Comparison of ENCODE assay signal across 12 cellular contexts in the genomic region with DNA sequence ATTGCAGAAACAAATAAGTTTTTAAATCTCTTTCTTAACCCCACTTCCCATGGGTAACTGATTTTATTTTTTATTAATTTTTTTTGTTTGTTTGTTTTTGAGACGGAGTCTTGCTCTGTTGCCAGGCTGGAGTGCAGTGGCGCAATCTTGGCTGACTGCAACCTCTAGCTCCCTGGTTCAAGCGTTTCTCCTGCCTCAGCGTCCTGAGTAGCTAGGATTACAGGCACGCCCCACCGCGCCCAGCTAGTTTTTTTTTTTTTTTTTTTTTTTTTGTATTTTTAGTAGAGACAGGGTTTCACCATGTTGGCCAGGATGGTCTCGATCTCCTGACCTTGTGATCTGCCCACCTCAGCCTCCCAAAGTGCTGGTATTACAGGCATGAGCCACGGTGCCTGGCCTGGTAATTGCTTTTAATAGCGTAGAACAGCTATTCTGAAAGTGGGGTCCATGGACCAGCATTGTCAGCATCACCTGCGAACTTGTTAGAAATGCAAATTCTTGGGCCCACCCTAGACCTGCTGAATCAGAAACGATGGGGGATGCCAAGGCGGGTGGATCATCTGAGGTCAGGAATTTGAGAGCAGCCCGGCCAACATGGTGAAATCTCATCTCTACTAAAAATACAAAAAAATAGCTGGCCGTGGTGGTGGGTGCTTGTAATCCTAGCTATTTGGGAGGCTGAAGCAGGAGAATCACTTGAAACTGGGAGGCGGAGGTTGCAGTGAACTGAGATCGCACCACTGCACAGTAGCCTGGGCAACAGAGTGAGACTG. TPM values are rescaled to one million over a fixed set of nuclear protein-coding genes. Genes with fewer than 3 reads are reported as not detected.
DNase-seq lines count a peak whose midpoint lies in the region; ATAC-seq and TF ChIP-seq lines count a peak whose summit lies in the region.
"Not testable (repeated sequence)": the region's sequence is repeated elsewhere in the genome, so short reads cannot be mapped to it uniquely, and the experiment has no call there.
"Had no signal": no experiment of that assay in that cellular context is flagged by ENCODE, and none has a peak within 500 bp of the region (broad histone marks: within the 10 kb centered on the region; RNA-seq: fewer than 3 reads in every experiment).

No MANE protein-coding gene starts in this region.

- WGBS in adrenal gland, 4 donors, result 57 to 79% (median 66%) methylated on average over 13 to 17 of the region's 17 CpGs
- 72 to 77% methylated on average over 17 of the region's 17 CpGs for WGBS in thyroid gland, 2 donors

- not testable (repeated sequence) for TF ChIP-seq POLR2A in adrenal gland (IDR thresholded peaks at IDR 0.05); thyroid gland (IDR thresholded peaks at IDR 0.05)

- TF ChIP-seq RAD21 in Ishikawa (IDR thresholded peaks at IDR 0.05; ENCODE audit: low read depth), result not testable (repeated sequence)

- H3K27ac ChIP-seq in adrenal gland (peak overlapping the region in 1 of 5 donors; percentile 51), lower lobe of right lung (peak overlapping the region; percentile 57)
- not testable (repeated sequence) for H3K27ac ChIP-seq in thyroid gland

- not testable (repeated sequence) for TF ChIP-seq EP300 in Ishikawa (IDR thresholded peaks at IDR 0.05; ENCODE audit: borderline replicate concordance)

- intact Hi-C loops in adrenal gland (cut with DNase I) (loop anchor here (10.0 kb wide), 2 partner anchors 50 to 60 kb away; no protein-coding TSS in a partner anchor), thyroid gland (cut with DNase I) (loop anchor here (10.0 kb wide), 1 partner anchor 100 kb away; no protein-coding TSS in a partner anchor)
- intact Hi-C loops in lower lobe of right lung (cut with DNase I); sciatic nerve (cut with DNase I): not testable (repeated sequence)

- H3K4me3 ChIP-seq in adrenal gland; lower lobe of right lung; thyroid gland (replicated peaks in 1 of 3): not testable (repeated sequence)

- not testable (repeated sequence) for H3K36me3 ChIP-seq in adrenal gland (replicated peaks in 1 of 2); lower lobe of right lung; thyroid gland

- not testable (repeated sequence) for TF ChIP-seq CTCF in adrenal gland (IDR thresholded peaks at IDR 0.05); lower lobe of right lung (IDR thresholded peaks at IDR 0.05); thyroid gland (IDR thresholded peaks at IDR 0.05)

- H3K9me3 ChIP-seq in adrenal gland (replicated peaks in 1 of 3); lower lobe of right lung; thyroid gland: not testable (repeated sequence)

- DNase-seq in adrenal gland, result peak in 6 of 7 donors; percentile 71 to 82 (median 76)
- DNase-seq in fibroblast of gingiva (ENCODE audit: low read depth), result peak; percentile 77
- DNase-seq in iris pigment epithelial cell (ENCODE audit: low read depth), result peak; percentile 48
- DNase-seq in lower lobe of right lung, result peak; percentile 78
- DNase-seq in sciatic nerve (ENCODE audit: low spot score), result not testable (repeated sequence)
- DNase-seq in thyroid gland, result peak; percentile 59 to 65

- ATAC-seq in lower lobe of right lung, result peak; percentile 25 to 56
- peak; percentile 65 for ATAC-seq in sciatic nerve

- peaks cover 16 to 17% of the 10 kb centered on the region in 2 donors for H3K4me1 ChIP-seq in adrenal gland (replicated peaks in 1 of 2)
- H3K4me1 ChIP-seq in lower lobe of right lung, result peaks cover 15% of the 10 kb centered on the region
- H3K4me1 ChIP-seq in thyroid gland, result peaks cover 3 to 19% of the 10 kb centered on the region in 2 donors

- not testable (repeated sequence) for H3K27me3 ChIP-seq in adrenal gland; lower lobe of right lung (ENCODE audit: low read depth); thyroid gland

TF ChIP-seq in Ishikawa, 13 proteins besides CTCF, POLR2A, EP300 and RAD21:
- TF ChIP-seq CEBPB (IDR thresholded peaks at IDR 0.05), result peak; percentile 84

RNA-seq across cellular contexts. Expression of a gene that starts 40.5 kb away (rescaled TPM):
- total RNA-seq in adrenal gland, result under 1 TPM in 4 of 8 donors, not detected in 4; 0.14 to 0.19 (median 0.16) TPM
- polyA plus RNA-seq in adrenal gland, result under 1 TPM; 0.03 to 0.08 (median 0.05) TPM
- total RNA-seq in lower lobe of right lung, result not detected
- 0.45 TPM for total RNA-seq in sciatic nerve
- not detected for total RNA-seq in thyroid gland
- total RNA-seq: CD4-positive, alpha-beta memory T cell; G401; GM12878; H7; M059J had no signal
- polyA plus RNA-seq: CD4-positive, alpha-beta memory T cell; GM12878 had no signal

RNA-seq across cellular contexts. Expression of a gene that starts 56.6 kb away (rescaled TPM):
- total RNA-seq in adrenal gland (10 to 100 TPM; 47.3 to 92.7 (median 60.1) TPM), lower lobe of right lung (49.2 TPM), sciatic nerve (71.4 TPM), thyroid gland (10 to 100 TPM; 31.6 to 52.1 (median 35.2) TPM)
- polyA plus RNA-seq in adrenal gland, result 100 to 1,000 TPM in 1 of 3 donors, 10 to 100 TPM in 2; 83.9 to 123 (median 85.5) TPM
